In genomic region chr9:2043881-2044462, GRCh38 we compare ENCODE assay signal across 16 cellular contexts. TPM values are rescaled to one million over a fixed set of nuclear protein-coding genes. Genes with fewer than 3 reads are reported as not detected.
A peak's percentile ranks its signal among the peaks of the same experiment; 100 is the strongest.
DNase-seq lines count a peak whose midpoint lies in the region; ATAC-seq, FAIRE-seq and TF ChIP-seq lines count a peak whose summit lies in the region.
"Had no signal": no experiment of that assay in that cellular context is flagged by ENCODE, and none has a peak within 500 bp of the region (broad histone marks: within the 10 kb centered on the region; RNA-seq: fewer than 3 reads in every experiment).

No MANE protein-coding gene starts in this region.

- intact Hi-C loops in tibial artery (cut with DNase I; ENCODE audit: low total_unique reads), result no loop called here

- no peak for FAIRE-seq in frontal cortex (lab: Jason Lieb, UNC)

- H3K27me3 ChIP-seq in tibial artery, result no peaks in the 10 kb centered on the region
- H3K27me3 ChIP-seq: adrenal gland, dorsolateral prefrontal cortex, heart left ventricle had no signal

- ATAC-seq in GM19468 (IDR thresholded peaks at IDR 0.05; ENCODE audit: extremely low read depth, unreplicated experiment) (peak; percentile 33), HG03280 (IDR thresholded peaks at IDR 0.05; ENCODE audit: unreplicated experiment) (peak; percentile 54), HG02973 (IDR thresholded peaks at IDR 0.05; ENCODE audit: unreplicated experiment) (no peak)
- ATAC-seq: heart left ventricle, lower lobe of right lung, SK-N-SH treated with all-trans-retinoic acid at 6 μM for 48 hours had no signal

- H3K4me1 ChIP-seq in tibial artery, result no peaks in the 10 kb centered on the region
- H3K4me1 ChIP-seq: adrenal gland had no signal

- DNase-seq in ELF-1 (ENCODE audit: low read depth, low spot score) (peak; percentile 60), germinal center (ENCODE audit: low spot score) (peak; percentile 17), NCI-H187 treated with DMSO at 0.1 percent for 48 hours (lab: John Stamatoyannopoulos, UW) (no peak), frontal cortex (ENCODE audit: low spot score in 2 of 2) (no peak), tibial artery (no peak)
- DNase-seq: activated CD4-positive, alpha-beta T cell treated with anti-CD3 and anti-CD28 coated beads, Interleukin-2, amount 50 U/mL, for 4 hours; adrenal gland; dorsolateral prefrontal cortex; heart left ventricle; lower lobe of right lung; NCI-H526 treated with DMSO at 0.1 percent for 48 hours; substantia nigra had no signal

- TF ChIP-seq CTCF in tibial artery (IDR thresholded peaks at IDR 0.05), result no peak

- peaks cover 26 to 58% (median 39%) of the 10 kb centered on the region in 3 donors for H3K36me3 ChIP-seq in tibial artery

- no peaks in the 10 kb centered on the region for H3K9me3 ChIP-seq in tibial artery
- H3K9me3 ChIP-seq: adrenal gland, heart left ventricle, lower lobe of right lung had no signal

- H3K27ac ChIP-seq in tibial artery, result no peak overlapping the region
- H3K27ac ChIP-seq: adrenal gland, heart left ventricle, lower lobe of right lung had no signal

- no peak overlapping the region for H3K4me3 ChIP-seq in tibial artery
- H3K4me3 ChIP-seq: adrenal gland, dorsolateral prefrontal cortex, heart left ventricle, lower lobe of right lung had no signal

RNA-seq across cellular contexts. Expression of gene SMARCA2, which starts 28.8 kb away (rescaled TPM):
- total RNA-seq in frontal cortex, result 227 TPM

Comparison
In these comparisons a context has a peak if more than half of its experiments do, and no peak if none do; other contexts are left out.
1. DNase-seq: peak in ELF-1 (single experiment) and germinal center (single experiment); none in NCI-H187 treated with DMSO at 0.1 percent for 48 hours (single experiment), frontal cortex (0 of 2) and tibial artery (0 of 2).